Comparison of ENCODE assay signal across 1 cellular context in the genomic region with DNA sequence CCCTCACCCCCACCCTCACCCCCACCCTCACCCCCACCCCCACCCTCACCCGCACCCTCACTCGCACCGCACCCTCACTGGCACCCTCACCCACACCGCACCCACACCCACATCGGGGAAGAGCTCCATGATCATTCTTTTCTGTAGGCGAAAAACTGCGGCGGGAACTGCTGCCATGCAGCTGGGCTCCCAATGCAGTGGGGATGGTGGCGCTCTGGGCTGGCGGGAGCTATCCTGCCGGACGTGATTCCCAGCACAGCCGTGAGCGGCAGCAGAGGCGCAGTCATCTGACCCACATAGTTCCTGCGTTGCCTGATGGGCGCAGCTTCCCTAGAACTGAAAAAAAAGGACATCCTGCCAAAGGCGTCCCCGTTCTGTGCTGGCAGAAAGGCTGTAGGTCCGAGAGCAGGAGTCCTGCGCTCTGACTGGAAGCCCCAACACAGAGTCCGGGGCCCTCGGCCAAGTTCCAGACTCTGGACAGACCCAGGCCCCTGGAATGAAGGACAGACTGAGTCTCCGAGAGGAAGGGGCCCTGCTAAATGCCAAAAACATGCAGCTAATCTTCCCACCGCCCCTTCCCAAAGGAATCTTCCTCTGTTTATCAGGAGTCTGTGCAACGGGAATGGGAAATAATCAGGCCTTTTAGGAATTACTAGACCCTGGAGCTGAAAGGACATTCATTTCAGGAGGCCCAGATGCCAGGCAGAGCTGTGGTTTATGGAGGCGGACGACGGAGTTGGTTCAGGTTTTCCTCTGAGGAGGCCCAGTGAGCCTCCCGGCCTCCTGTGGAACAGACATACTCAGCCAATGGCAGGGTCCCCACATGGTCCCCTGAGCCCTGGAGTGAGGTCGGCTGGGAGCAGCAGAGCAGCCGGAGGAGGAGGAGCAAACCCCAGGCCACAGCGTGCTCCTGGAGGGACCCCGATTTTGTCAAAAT.
A peak's percentile ranks its signal among the peaks of the same experiment; 100 is the strongest.
TF ChIP-seq lines count a peak whose summit lies in the region.

No MANE protein-coding gene starts in this region.

TF ChIP-seq in HepG2, 621 proteins besides CTCF, POLR2A, EP300 and RAD21 (continued from another document and continues in another):
- TF ChIP-seq SIX4 (CRISPR knock-in tag; IDR thresholded peaks at IDR 0.05) (0 out of 2 replicates have a peak, but pooled peaks have one; percentile 18), MTF2 (CRISPR knock-in tag; IDR thresholded peaks at IDR 0.05; ENCODE audit: borderline replicate concordance) (no peak; the same call in 1 of the 2 replicates), CENPX (CRISPR knock-in tag; IDR thresholded peaks at IDR 0.05) (no peak), CHD2 (IDR thresholded peaks at IDR 0.05; ENCODE audit: low read depth, low read length) (peak; percentile 79), ZNF430 (CRISPR knock-in tag; IDR thresholded peaks at IDR 0.05) (peak; percentile 77; the same call in 1 of the 2 replicates), TCF7L2 (IDR thresholded peaks at IDR 0.05; ENCODE audit: low read depth, low read length) (no peak), HDAC1 (CRISPR knock-in tag; IDR thresholded peaks at IDR 0.05) (peak; percentile 62), ZNF607 (CRISPR knock-in tag; IDR thresholded peaks at IDR 0.05; ENCODE audit: borderline replicate concordance) (peak; percentile 76), SALL1 (CRISPR knock-in tag; IDR thresholded peaks at IDR 0.05) (peak; percentile 66; the same call in 1 of the 2 replicates), ZNF670 (CRISPR knock-in tag; IDR thresholded peaks at IDR 0.05; ENCODE audit: borderline replicate concordance) (no peak), ZFP82 (CRISPR knock-in tag; IDR thresholded peaks at IDR 0.05; ENCODE audit: borderline replicate concordance) (no peak), SETDB1 (CRISPR knock-in tag; IDR thresholded peaks at IDR 0.05; ENCODE audit: borderline replicate concordance) (no peak), PHF8 (CRISPR knock-in tag; IDR thresholded peaks at IDR 0.05) (peak; percentile 48; the same call in 1 of the 2 replicates), POLR2G (IDR thresholded peaks at IDR 0.05; ENCODE audit: low read depth, low read length) (peak; percentile 80), ELF1 (CRISPR knock-in tag; IDR thresholded peaks at IDR 0.05) (peak; percentile 37; the same call in 1 of the 2 replicates), SRSF9 (IDR thresholded peaks at IDR 0.05; ENCODE audit: borderline replicate concordance, insufficient read depth, low read depth, low read length, poor library complexity, severe bottlenecking) (no peak)
- TF ChIP-seq, protein P1, sequence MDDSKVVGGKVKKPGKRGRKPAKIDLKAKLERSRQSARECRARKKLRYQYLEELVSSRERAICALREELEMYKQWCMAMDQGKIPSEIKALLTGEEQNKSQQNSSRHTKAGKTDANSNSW (CRISPR knock-in tag; IDR thresholded peaks at IDR 0.05; ENCODE audit: borderline replicate concordance), result no peak
- TF ChIP-seq, protein P2, sequence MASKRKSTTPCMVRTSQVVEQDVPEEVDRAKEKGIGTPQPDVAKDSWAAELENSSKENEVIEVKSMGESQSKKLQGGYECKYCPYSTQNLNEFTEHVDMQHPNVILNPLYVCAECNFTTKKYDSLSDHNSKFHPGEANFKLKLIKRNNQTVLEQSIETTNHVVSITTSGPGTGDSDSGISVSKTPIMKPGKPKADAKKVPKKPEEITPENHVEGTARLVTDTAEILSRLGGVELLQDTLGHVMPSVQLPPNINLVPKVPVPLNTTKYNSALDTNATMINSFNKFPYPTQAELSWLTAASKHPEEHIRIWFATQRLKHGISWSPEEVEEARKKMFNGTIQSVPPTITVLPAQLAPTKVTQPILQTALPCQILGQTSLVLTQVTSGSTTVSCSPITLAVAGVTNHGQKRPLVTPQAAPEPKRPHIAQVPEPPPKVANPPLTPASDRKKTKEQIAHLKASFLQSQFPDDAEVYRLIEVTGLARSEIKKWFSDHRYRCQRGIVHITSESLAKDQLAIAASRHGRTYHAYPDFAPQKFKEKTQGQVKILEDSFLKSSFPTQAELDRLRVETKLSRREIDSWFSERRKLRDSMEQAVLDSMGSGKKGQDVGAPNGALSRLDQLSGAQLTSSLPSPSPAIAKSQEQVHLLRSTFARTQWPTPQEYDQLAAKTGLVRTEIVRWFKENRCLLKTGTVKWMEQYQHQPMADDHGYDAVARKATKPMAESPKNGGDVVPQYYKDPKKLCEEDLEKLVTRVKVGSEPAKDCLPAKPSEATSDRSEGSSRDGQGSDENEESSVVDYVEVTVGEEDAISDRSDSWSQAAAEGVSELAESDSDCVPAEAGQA (IDR thresholded peaks at IDR 0.05; ENCODE audit: low read depth), result peak; percentile 64
- TF ChIP-seq, protein P2 (CRISPR knock-in tag; IDR thresholded peaks at IDR 0.05; ENCODE audit: borderline replicate concordance), result no peak
- TF ChIP-seq, protein P3, sequence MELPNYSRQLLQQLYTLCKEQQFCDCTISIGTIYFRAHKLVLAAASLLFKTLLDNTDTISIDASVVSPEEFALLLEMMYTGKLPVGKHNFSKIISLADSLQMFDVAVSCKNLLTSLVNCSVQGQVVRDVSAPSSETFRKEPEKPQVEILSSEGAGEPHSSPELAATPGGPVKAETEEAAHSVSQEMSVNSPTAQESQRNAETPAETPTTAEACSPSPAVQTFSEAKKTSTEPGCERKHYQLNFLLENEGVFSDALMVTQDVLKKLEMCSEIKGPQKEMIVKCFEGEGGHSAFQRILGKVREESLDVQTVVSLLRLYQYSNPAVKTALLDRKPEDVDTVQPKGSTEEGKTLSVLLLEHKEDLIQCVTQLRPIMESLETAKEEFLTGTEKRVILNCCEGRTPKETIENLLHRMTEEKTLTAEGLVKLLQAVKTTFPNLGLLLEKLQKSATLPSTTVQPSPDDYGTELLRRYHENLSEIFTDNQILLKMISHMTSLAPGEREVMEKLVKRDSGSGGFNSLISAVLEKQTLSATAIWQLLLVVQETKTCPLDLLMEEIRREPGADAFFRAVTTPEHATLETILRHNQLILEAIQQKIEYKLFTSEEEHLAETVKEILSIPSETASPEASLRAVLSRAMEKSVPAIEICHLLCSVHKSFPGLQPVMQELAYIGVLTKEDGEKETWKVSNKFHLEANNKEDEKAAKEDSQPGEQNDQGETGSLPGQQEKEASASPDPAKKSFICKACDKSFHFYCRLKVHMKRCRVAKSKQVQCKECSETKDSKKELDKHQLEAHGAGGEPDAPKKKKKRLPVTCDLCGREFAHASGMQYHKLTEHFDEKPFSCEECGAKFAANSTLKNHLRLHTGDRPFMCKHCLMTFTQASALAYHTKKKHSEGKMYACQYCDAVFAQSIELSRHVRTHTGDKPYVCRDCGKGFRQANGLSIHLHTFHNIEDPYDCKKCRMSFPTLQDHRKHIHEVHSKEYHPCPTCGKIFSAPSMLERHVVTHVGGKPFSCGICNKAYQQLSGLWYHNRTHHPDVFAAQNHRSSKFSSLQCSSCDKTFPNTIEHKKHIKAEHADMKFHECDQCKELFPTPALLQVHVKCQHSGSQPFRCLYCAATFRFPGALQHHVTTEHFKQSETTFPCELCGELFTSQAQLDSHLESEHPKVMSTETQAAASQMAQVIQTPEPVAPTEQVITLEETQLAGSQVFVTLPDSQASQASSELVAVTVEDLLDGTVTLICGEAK (IDR thresholded peaks at IDR 0.05), result no peak
- TF ChIP-seq, protein P3 (CRISPR knock-in tag; IDR thresholded peaks at IDR 0.05), result no peak
- TF ChIP-seq, protein P4, sequence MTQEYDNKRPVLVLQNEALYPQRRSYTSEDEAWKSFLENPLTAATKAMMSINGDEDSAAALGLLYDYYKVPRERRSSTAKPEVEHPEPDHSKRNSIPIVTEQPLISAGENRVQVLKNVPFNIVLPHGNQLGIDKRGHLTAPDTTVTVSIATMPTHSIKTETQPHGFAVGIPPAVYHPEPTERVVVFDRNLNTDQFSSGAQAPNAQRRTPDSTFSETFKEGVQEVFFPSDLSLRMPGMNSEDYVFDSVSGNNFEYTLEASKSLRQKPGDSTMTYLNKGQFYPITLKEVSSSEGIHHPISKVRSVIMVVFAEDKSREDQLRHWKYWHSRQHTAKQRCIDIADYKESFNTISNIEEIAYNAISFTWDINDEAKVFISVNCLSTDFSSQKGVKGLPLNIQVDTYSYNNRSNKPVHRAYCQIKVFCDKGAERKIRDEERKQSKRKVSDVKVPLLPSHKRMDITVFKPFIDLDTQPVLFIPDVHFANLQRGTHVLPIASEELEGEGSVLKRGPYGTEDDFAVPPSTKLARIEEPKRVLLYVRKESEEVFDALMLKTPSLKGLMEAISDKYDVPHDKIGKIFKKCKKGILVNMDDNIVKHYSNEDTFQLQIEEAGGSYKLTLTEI (CRISPR knock-in tag; conservative IDR thresholded peaks at IDR 0.05), result no peak
- TF ChIP-seq, protein P5, sequence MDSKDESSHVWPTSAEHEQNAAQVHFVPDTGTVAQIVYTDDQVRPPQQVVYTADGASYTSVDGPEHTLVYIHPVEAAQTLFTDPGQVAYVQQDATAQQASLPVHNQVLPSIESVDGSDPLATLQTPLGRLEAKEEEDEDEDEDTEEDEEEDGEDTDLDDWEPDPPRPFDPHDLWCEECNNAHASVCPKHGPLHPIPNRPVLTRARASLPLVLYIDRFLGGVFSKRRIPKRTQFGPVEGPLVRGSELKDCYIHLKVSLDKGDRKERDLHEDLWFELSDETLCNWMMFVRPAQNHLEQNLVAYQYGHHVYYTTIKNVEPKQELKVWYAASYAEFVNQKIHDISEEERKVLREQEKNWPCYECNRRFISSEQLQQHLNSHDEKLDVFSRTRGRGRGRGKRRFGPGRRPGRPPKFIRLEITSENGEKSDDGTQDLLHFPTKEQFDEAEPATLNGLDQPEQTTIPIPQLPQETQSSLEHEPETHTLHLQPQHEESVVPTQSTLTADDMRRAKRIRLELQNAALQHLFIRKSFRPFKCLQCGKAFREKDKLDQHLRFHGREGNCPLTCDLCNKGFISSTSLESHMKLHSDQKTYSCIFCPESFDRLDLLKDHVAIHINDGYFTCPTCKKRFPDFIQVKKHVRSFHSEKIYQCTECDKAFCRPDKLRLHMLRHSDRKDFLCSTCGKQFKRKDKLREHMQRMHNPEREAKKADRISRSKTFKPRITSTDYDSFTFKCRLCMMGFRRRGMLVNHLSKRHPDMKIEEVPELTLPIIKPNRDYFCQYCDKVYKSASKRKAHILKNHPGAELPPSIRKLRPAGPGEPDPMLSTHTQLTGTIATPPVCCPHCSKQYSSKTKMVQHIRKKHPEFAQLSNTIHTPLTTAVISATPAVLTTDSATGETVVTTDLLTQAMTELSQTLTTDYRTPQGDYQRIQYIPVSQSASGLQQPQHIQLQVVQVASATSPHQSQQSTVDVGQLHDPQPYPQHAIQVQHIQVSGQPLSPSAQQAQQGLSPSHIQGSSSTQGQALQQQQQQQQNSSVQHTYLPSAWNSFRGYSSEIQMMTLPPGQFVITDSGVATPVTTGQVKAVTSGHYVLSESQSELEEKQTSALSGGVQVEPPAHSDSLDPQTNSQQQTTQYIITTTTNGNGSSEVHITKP (CRISPR knock-in tag; IDR thresholded peaks at IDR 0.05; ENCODE audit: low read depth), result no peak
- TF ChIP-seq, protein P6, sequence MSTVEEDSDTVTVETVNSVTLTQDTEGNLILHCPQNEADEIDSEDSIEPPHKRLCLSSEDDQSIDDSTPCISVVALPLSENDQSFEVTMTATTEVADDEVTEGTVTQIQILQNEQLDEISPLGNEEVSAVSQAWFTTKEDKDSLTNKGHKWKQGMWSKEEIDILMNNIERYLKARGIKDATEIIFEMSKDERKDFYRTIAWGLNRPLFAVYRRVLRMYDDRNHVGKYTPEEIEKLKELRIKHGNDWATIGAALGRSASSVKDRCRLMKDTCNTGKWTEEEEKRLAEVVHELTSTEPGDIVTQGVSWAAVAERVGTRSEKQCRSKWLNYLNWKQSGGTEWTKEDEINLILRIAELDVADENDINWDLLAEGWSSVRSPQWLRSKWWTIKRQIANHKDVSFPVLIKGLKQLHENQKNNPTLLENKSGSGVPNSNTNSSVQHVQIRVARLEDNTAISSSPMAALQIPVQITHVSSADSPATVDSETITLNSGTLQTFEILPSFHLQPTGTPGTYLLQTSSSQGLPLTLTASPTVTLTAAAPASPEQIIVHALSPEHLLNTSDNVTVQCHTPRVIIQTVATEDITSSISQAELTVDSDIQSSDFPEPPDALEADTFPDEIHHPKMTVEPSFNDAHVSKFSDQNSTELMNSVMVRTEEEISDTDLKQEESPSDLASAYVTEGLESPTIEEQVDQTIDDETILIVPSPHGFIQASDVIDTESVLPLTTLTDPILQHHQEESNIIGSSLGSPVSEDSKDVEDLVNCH (CRISPR knock-in tag; IDR thresholded peaks at IDR 0.05), result no peak
